23 cellular contexts compared by ENCODE assay signal in genomic region chr3:159080236-159080635, GRCh38. TPM values are rescaled to one million over a fixed set of nuclear protein-coding genes. Genes with fewer than 3 reads are reported as not detected.
DNase-seq lines count a peak whose midpoint lies in the region; ATAC-seq, FAIRE-seq and TF ChIP-seq lines count a peak whose summit lies in the region.
"Had no signal": no experiment of that assay in that cellular context is flagged by ENCODE, and none has a peak within 500 bp of the region (broad histone marks: within the 10 kb centered on the region; RNA-seq: fewer than 3 reads in every experiment).

No MANE protein-coding gene starts in this region.

- no peak overlapping the region for H3K9ac ChIP-seq in astrocyte (ENCODE audit: low read length)
- H3K9ac ChIP-seq: BLaER1 had no signal

- DNase-seq in M059J (ENCODE audit: low read depth) (peak; percentile 61), astrocyte (ENCODE audit: low read depth) (peak; percentile 37), retinal pigment epithelial cell (ENCODE audit: low read depth) (peak; percentile 2), ureter (ENCODE audit: low spot score) (no peak)
- DNase-seq in CD8-positive, alpha-beta T cell = no peak
- DNase-seq: CD4-positive, CD25-positive, alpha-beta regulatory T cell; CD8-positive, alpha-beta memory T cell; DMS 273 treated with DMSO at 0.1 percent for 48 hours; DMS79 treated with DMSO at 0.1 percent for 48 hours; GF-D8; HFFc6 had no signal

- peaks cover 13% of the 10 kb centered on the region for H3K4me1 ChIP-seq in astrocyte (ENCODE audit: insufficient read depth, low read length)
- no peaks in the 10 kb centered on the region for H3K4me1 ChIP-seq in CD8-positive, alpha-beta T cell (ENCODE audit: insufficient read depth, low read length)
- H3K4me1 ChIP-seq: BLaER1 had no signal

- no peak overlapping the region for H3K4me3 ChIP-seq in astrocyte (ENCODE audit: insufficient read depth, low read depth, low read length)
- H3K4me3 ChIP-seq in retinal pigment epithelial cell (ENCODE audit: low read length) = no peak overlapping the region
- no peak overlapping the region for H3K4me3 ChIP-seq in CD8-positive, alpha-beta T cell (ENCODE audit: low read depth, low read length)
- H3K4me3 ChIP-seq: BLaER1, GM23338, HAP-1 had no signal

- H3K9me3 ChIP-seq in astrocyte (ENCODE audit: insufficient read depth, low read depth, low read length) = no peaks in the 10 kb centered on the region
- no peaks in the 10 kb centered on the region for H3K9me3 ChIP-seq in CD8-positive, alpha-beta T cell (ENCODE audit: low read length)
- H3K9me3 ChIP-seq: HAP-1 had no signal

- ATAC-seq in HG02885 (IDR thresholded peaks at IDR 0.05; ENCODE audit: poor library complexity, unreplicated experiment) = no peak
- no peak for ATAC-seq in CD8-positive, alpha-beta T cell
- ATAC-seq: GM23338 had no signal

- CTCF ChIA-PET in CD8-positive, alpha-beta T cell (lab: Charles Lee) = no interaction called here

- peak overlapping the region; percentile 26 for H3K27ac Mint-ChIP-seq in astrocyte (ENCODE audit: unreplicated experiment)
- H3K27ac Mint-ChIP-seq in CD8-positive, alpha-beta T cell = no peak overlapping the region
- H3K27ac Mint-ChIP-seq: B cell; CD4-positive, CD25-positive, alpha-beta regulatory T cell; CD8-positive, alpha-beta memory T cell; GM23338; HFFc6 had no signal

- no peak for FAIRE-seq in astrocyte (lab: Jason Lieb, UNC)
- FAIRE-seq: D721Med, GM12891, GM18507 had no signal

- no peaks in the 10 kb centered on the region for H3K27me3 Mint-ChIP-seq in astrocyte (ENCODE audit: low read depth, unreplicated experiment)
- no peaks in the 10 kb centered on the region for H3K27me3 Mint-ChIP-seq in CD8-positive, alpha-beta T cell (ENCODE audit: low read depth)
- H3K27me3 Mint-ChIP-seq: B cell; CD4-positive, CD25-positive, alpha-beta regulatory T cell; CD8-positive, alpha-beta memory T cell had no signal

- H3K4me3 Mint-ChIP-seq in astrocyte (ENCODE audit: unreplicated experiment) = no peak overlapping the region
- no peak overlapping the region for H3K4me3 Mint-ChIP-seq in CD8-positive, alpha-beta T cell
- H3K4me3 Mint-ChIP-seq: B cell; CD4-positive, CD25-positive, alpha-beta regulatory T cell; CD8-positive, alpha-beta memory T cell; GM23338; HFFc6 had no signal

- H2AFZ ChIP-seq in astrocyte (ENCODE audit: low read depth, low read length) = no peak overlapping the region

- no peaks in the 10 kb centered on the region for H3K27me3 ChIP-seq in astrocyte (ENCODE audit: insufficient read depth, low read length)
- H3K27me3 ChIP-seq in CD8-positive, alpha-beta T cell (ENCODE audit: insufficient read depth, low read length) = no peaks in the 10 kb centered on the region
- H3K27me3 ChIP-seq: BLaER1 had no signal

- H3K4me1 Mint-ChIP-seq in astrocyte (ENCODE audit: low read depth, unreplicated experiment) = peaks cover 29% of the 10 kb centered on the region
- H3K4me1 Mint-ChIP-seq in CD8-positive, alpha-beta T cell (ENCODE audit: low read depth) = no peaks in the 10 kb centered on the region
- H3K4me1 Mint-ChIP-seq: B cell; CD4-positive, CD25-positive, alpha-beta regulatory T cell; CD8-positive, alpha-beta memory T cell had no signal

- no peaks in the 10 kb centered on the region for H4K20me1 ChIP-seq in astrocyte (ENCODE audit: insufficient read depth, low read length)
- H4K20me1 ChIP-seq: BLaER1 had no signal

- no peak overlapping the region for H3K27ac ChIP-seq in astrocyte (ENCODE audit: low read depth, low read length)
- H3K27ac ChIP-seq in CD8-positive, alpha-beta T cell (ENCODE audit: low read depth, low read length) = no peak overlapping the region
- H3K27ac ChIP-seq: BLaER1, C4-2B had no signal

- TF ChIP-seq CTCF in astrocyte (IDR thresholded peaks at IDR 0.05; ENCODE audit: insufficient read depth, low read depth, low read length) = no peak
- TF ChIP-seq CTCF in retinal pigment epithelial cell (conservative IDR thresholded peaks at IDR 0.05; ENCODE audit: low read depth, low read length) = no peak
- TF ChIP-seq CTCF in CD8-positive, alpha-beta T cell (IDR thresholded peaks at IDR 0.05) = no peak

- H3K36me3 Mint-ChIP-seq in astrocyte (ENCODE audit: low read depth, unreplicated experiment) = no peaks in the 10 kb centered on the region
- H3K36me3 Mint-ChIP-seq in CD8-positive, alpha-beta T cell = no peaks in the 10 kb centered on the region
- H3K36me3 Mint-ChIP-seq: CD4-positive, CD25-positive, alpha-beta regulatory T cell; CD8-positive, alpha-beta memory T cell had no signal

- H3K79me2 ChIP-seq in astrocyte (ENCODE audit: insufficient read depth, low read length) = no peaks in the 10 kb centered on the region

- POLR2A ChIA-PET in CD8-positive, alpha-beta T cell (lab: Charles Lee) = no interaction called here

- H3K9me3 Mint-ChIP-seq in astrocyte (ENCODE audit: unreplicated experiment) = no peaks in the 10 kb centered on the region
- peaks cover 8% of the 10 kb centered on the region for H3K9me3 Mint-ChIP-seq in CD8-positive, alpha-beta T cell
- H3K9me3 Mint-ChIP-seq: GM23338, HFFc6 had no signal

- no peak overlapping the region for H3K4me2 ChIP-seq in astrocyte (ENCODE audit: low read length)
- H3K4me2 ChIP-seq: BLaER1, GM23338 had no signal

- intact Hi-C loops in CD8-positive, alpha-beta T cell (cut with DNase I, micrococcal nuclease) = no loop called here

- no peaks in the 10 kb centered on the region for H3K36me3 ChIP-seq in astrocyte (ENCODE audit: insufficient read depth, low read length)
- no peaks in the 10 kb centered on the region for H3K36me3 ChIP-seq in CD8-positive, alpha-beta T cell (ENCODE audit: insufficient read depth, low read length)
- H3K36me3 ChIP-seq: BLaER1, HAP-1 had no signal

RNA-seq across cellular contexts. Expression of gene IQCJ, which starts 11.1 kb away (rescaled TPM):
- not detected in 2 replicates for total RNA-seq in M059J (2014; rRNA removed; shearing (Covaris generic))
- total RNA-seq in astrocyte (0.48 and 0.50 TPM in 2 replicates), ureter (not detected)
- not detected for total RNA-seq in CD8-positive, alpha-beta T cell
- total RNA-seq: A172; B cell; CD4-positive, CD25-positive, alpha-beta regulatory T cell; CD8-positive, alpha-beta memory T cell; Daoy; G401; GM23338; HFFc6 had no signal

Comparison
In these comparisons a context has a peak if more than half of its experiments do, and no peak if none do; other contexts are left out.
1. DNase-seq: peak in M059J (single experiment), astrocyte (single experiment) and retinal pigment epithelial cell (single experiment); none in CD8-positive, alpha-beta T cell (0 of 7) and ureter (single experiment).